In the genomic region with DNA sequence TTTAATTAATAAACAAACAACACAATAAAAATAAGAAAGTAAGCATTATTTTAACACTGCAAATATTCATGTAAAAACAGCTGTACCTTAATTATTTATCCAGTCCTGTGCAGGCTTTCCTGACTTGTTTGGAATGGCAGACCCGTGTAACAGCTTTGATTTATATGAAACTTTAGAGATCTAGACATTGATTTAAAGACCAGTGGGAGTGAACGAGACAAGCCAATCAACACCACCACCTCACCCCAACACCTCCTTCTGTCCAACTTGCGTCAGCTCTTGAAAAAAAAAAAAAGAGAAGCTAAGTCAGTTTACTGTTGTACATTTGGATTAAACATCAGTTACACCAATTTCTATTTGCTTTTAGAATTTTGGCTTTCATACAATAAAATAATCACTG, we compare ENCODE assay signal across 21 cellular contexts. TPM values are rescaled to one million over a fixed set of nuclear protein-coding genes. Genes with fewer than 3 reads are reported as not detected.
"Had no signal": no experiment of that assay in that cellular context is flagged by ENCODE, and none has a peak within 500 bp of the region (broad histone marks: within the 10 kb centered on the region; RNA-seq: fewer than 3 reads in every experiment).

No MANE protein-coding gene starts in this region.

- ATAC-seq: effector memory CD8-positive, alpha-beta T cell; stimulated activated naive B cell treated with anti-CD40 and anti-IgM and Interleukin-4, amounts not matched to agents 10 μg/mL and 1 μg/mL and 100 μg/mL, for 72 hours; stimulated activated naive CD8-positive, alpha-beta T cell treated with anti-CD3 and anti-CD28 coated beads, Interleukin-15, amount 100 ng/mL, for 72 hours had no signal

- DNase-seq: effector memory CD8-positive, alpha-beta T cell; esophagus squamous epithelium; foreskin fibroblast; head of caudate nucleus; left ventricle myocardium inferior; mesenchymal stem cell; midbrain; naive B cell; occipital lobe; sigmoid colon; stimulated activated CD4-positive, alpha-beta T cell treated with anti-CD3 and anti-CD28 coated beads, Interleukin-2, amount 100 ng/mL, for 24 hours; stimulated activated CD4-positive, alpha-beta T cell treated with anti-CD3 and anti-CD28 coated beads, Interleukin-4, amount 100 ng/mL, for 4 hours; stimulated activated naive B cell treated with anti-CD40 and anti-IgM and Interleukin-4, amounts not matched to agents 10 μg/mL and 1 μg/mL and 100 μg/mL, for 72 hours; stimulated activated naive CD8-positive, alpha-beta T cell treated with anti-CD3 and anti-CD28 coated beads, Interleukin-15, amount 100 ng/mL, for 72 hours; transverse colon had no signal

- H3K36me3 ChIP-seq: esophagus squamous epithelium, left ventricle myocardium inferior, sigmoid colon, thoracic aorta, transverse colon had no signal

- H3K4me1 ChIP-seq: esophagus squamous epithelium, left ventricle myocardium inferior, parathyroid adenoma, sigmoid colon, transverse colon had no signal

- H3K27ac ChIP-seq: esophagus squamous epithelium, hepatocyte, left ventricle myocardium inferior, parathyroid adenoma, sigmoid colon, skin epidermis, thoracic aorta, transverse colon had no signal

- H3K4me3 ChIP-seq: esophagus squamous epithelium, hepatocyte, left ventricle myocardium inferior, lung, sigmoid colon, skin epidermis, thoracic aorta, transverse colon had no signal

- H3K27me3 ChIP-seq: esophagus squamous epithelium, hepatocyte, sigmoid colon, transverse colon had no signal

- H3K9me3 ChIP-seq: esophagus squamous epithelium, left ventricle myocardium inferior, sigmoid colon, thoracic aorta, transverse colon had no signal

RNA-seq across cellular contexts. Expression of gene SLC38A4, which starts 22.3 kb away (rescaled TPM):
- total RNA-seq: epithelial cell of proximal tubule had no signal
